In the genomic region with DNA sequence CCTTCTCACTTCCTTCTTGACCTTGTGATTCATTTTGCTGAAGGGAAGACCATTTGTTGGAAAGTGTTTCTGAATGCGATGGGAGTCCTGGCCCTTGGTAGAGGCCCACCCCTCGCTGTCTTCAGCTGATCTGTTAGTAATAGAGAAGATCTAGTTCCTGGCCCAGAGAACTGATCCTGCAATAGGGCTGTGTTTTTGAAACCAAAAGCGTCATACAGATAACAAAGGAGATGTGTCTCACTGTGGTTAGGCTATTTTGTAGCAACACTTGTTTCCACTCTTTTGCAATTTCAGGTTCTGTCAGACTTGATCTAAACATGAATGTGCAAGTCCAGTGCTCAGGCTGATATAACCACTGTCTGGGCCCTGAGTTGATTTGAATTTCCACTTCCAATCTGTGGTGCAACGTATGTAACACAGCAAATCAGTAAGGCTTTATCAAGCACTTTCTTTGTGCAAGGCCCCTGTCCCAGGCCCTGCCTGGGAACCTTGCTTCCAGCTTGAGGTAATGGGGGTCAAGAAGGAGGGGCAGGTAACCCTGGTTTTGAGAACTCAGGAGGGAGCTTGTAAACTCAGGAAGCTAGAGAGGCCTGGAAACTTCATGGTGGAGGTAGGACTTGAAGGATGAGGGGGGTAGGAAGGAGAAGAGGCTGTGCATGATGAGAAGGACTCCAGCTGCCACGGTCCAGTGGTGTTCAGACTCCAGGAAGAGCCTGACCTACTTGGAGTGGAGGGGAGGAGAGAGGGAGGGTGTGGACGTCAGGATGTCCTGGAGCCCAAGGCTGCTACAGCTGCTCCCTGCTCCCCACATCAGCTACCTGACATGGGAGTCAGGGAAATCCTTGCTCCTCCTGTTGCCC, we compare ENCODE assay signal across 8 cellular contexts. TPM values are rescaled to one million over a fixed set of nuclear protein-coding genes. Genes with fewer than 3 reads are reported as not detected.
A peak's percentile ranks its signal among the peaks of the same experiment; 100 is the strongest.
DNase-seq lines count a peak whose midpoint lies in the region; ATAC-seq, FAIRE-seq and TF ChIP-seq lines count a peak whose summit lies in the region.

No MANE protein-coding gene starts in this region.

- H3K4me1 Mint-ChIP-seq in naive thymus-derived CD4-positive, alpha-beta T cell = peaks cover 11 to 44% (median 30%) of the 10 kb centered on the region in 7 donors

- POLR2A ChIA-PET in naive thymus-derived CD4-positive, alpha-beta T cell (lab: Charles Lee) = interaction anchor here (0.5 to 1.6 kb wide), 5 partner anchors 17 to 182 kb away, joined by 3 to 5 read pairs (median 4); a partner anchor contains a TSS
- POLR2A ChIA-PET in A673 (lab: Charles Lee; ENCODE audit: low non-redundant PET) = no interaction called here

- intact Hi-C loops in naive thymus-derived CD4-positive, alpha-beta T cell (cut with micrococcal nuclease) = loop anchor here (1.0 to 5.0 kb wide), 8 partner anchors 10 to 48 kb away; no protein-coding TSS in a partner anchor
- intact Hi-C loops in A673 (cut with micrococcal nuclease; ENCODE audit: unreplicated experiment) = no loop called here

- H3K4me3 Mint-ChIP-seq in naive thymus-derived CD4-positive, alpha-beta T cell = peak overlapping the region in 9 of 10 donors; percentile 50 to 80 (median 67)

- ATAC-seq in GM21526 (IDR thresholded peaks at IDR 0.05; ENCODE audit: low FRiP score, unreplicated experiment) = peak; percentile 54
- peak; percentile 83 for ATAC-seq in naive thymus-derived CD4-positive, alpha-beta T cell

- H3K9me3 ChIP-seq in naive thymus-derived CD4-positive, alpha-beta T cell (ENCODE audit: control insufficient read depth in 2 of 3, low read length in 3 of 3) = no peaks in the 10 kb centered on the region
- H3K9me3 ChIP-seq in A673 (ENCODE audit: low read depth, low read length, poor library complexity, severe bottlenecking) = no peaks in the 10 kb centered on the region

- H3K4me3 ChIP-seq in naive thymus-derived CD4-positive, alpha-beta T cell (ENCODE audit: low read length) = no peak overlapping the region
- no peak overlapping the region for H3K4me3 ChIP-seq in A673 (ENCODE audit: low read depth, low read length, poor library complexity, severe bottlenecking)

- H3K36me3 ChIP-seq in naive thymus-derived CD4-positive, alpha-beta T cell (ENCODE audit: control insufficient read depth in 2 of 3, insufficient read depth in 3 of 3, low read length in 3 of 3) = no peaks in the 10 kb centered on the region
- H3K36me3 ChIP-seq in A673 (ENCODE audit: insufficient read depth, low read length, poor library complexity, severe bottlenecking) = no peaks in the 10 kb centered on the region

- H3K27ac Mint-ChIP-seq in naive thymus-derived CD4-positive, alpha-beta T cell = peak overlapping the region; percentile 86 to 99 (median 91)

- FAIRE-seq in GM12892 (lab: Jason Lieb, UNC) (peak; percentile 96), HTR-8/SVneo (lab: Jason Lieb, UNC) (no peak)

- peak overlapping the region; percentile 61 for H3K27ac ChIP-seq in naive thymus-derived CD4-positive, alpha-beta T cell (ENCODE audit: low read depth, low read length)
- no peak overlapping the region for H3K27ac ChIP-seq in A673 (ENCODE audit: low read depth, low read length, poor library complexity, severe bottlenecking)

- BruUV-seq in A673 (replicated peaks; lab: Mats Ljungman, UMichigan) = no TSS peak

- CTCF ChIA-PET in naive thymus-derived CD4-positive, alpha-beta T cell (lab: Charles Lee) = interaction anchor here (0.6 to 1.3 kb wide), 5 partner anchors 15 to 91 kb away, joined by 3 to 9 read pairs (median 3); no protein-coding TSS in a partner anchor
- CTCF ChIA-PET in A673 (lab: Charles Lee) = no interaction called here

- no peaks in the 10 kb centered on the region for H3K9me3 Mint-ChIP-seq in naive thymus-derived CD4-positive, alpha-beta T cell

- TF ChIP-seq CTCF in A673 (conservative IDR thresholded peaks at IDR 0.05; ENCODE audit: low read depth, low read length) = no peak

- DNase-seq in GM12892 (ENCODE audit: insufficient read length) (no peak), KBM-7 (peak; percentile 18), NCI-H69 (lab: John Stamatoyannopoulos, UW) (no peak), HTR-8/SVneo (ENCODE audit: insufficient read length, low spot score) (no peak), A673 (ENCODE audit: low spot score) (no peak)
- peak; percentile 13 for DNase-seq in activated effector memory CD4-positive, alpha-beta T cell treated with Interleukin-2 at 50 U/mL for 16 hours
- peak in 7 of 9 donors; percentile 22 to 65 (median 44) for DNase-seq in naive thymus-derived CD4-positive, alpha-beta T cell

- peaks cover 23 to 38% of the 10 kb centered on the region in 2 donors for H3K4me1 ChIP-seq in naive thymus-derived CD4-positive, alpha-beta T cell (ENCODE audit: control insufficient read depth in 2 of 2, insufficient read depth in 2 of 2, low read length in 2 of 2)
- no peaks in the 10 kb centered on the region for H3K4me1 ChIP-seq in A673 (ENCODE audit: insufficient read depth, low read length, poor library complexity, severe bottlenecking)

- TF ChIP-seq POLR2A in GM12892 (IDR thresholded peaks at IDR 0.05; ENCODE audit: low read depth, low read length) = no peak

- no peaks in the 10 kb centered on the region for H3K27me3 ChIP-seq in naive thymus-derived CD4-positive, alpha-beta T cell (ENCODE audit: control insufficient read depth in 2 of 2, insufficient read depth in 2 of 2, low read length in 2 of 2)
- no peaks in the 10 kb centered on the region for H3K27me3 ChIP-seq in A673 (replicated peaks; ENCODE audit: insufficient read depth, low read depth, low read length, poor library complexity)

- H3K36me3 Mint-ChIP-seq in naive thymus-derived CD4-positive, alpha-beta T cell = peaks cover 0 to 4% (median 0%) of the 10 kb centered on the region in 5 donors

- in situ Hi-C loops in KBM-7 (cut with MboI; ENCODE audit: low pct_unique_long_range_greater_than_20kb, low sequenced_read_pairs) = no loop called here

- no peaks in the 10 kb centered on the region for H3K27me3 Mint-ChIP-seq in naive thymus-derived CD4-positive, alpha-beta T cell

RNA-seq across cellular contexts. Expression of a gene that starts 42.2 kb away (rescaled TPM):
- polyA plus RNA-seq in GM12892 (2012; ENCODE audit: missing spikeins) = 2,084 TPM
- 100 to 1,000 TPM in 3 of 5 experiments, 10 to 100 TPM in 2; 66.6 to 748 (median 227) TPM for total RNA-seq in naive thymus-derived CD4-positive, alpha-beta T cell
- polyA plus RNA-seq in naive thymus-derived CD4-positive, alpha-beta T cell = 100 to 1,000 TPM in 1 of 2 donors, 10 to 100 TPM in 1; 79.1 to 118 TPM
- 0.32 TPM in 1 of 2 replicates, not detected in the other for total RNA-seq in A673 (2021)

RNA-seq across cellular contexts. Expression of a gene that starts 57.1 kb away (rescaled TPM):
- polyA plus RNA-seq in GM12892 (2012; ENCODE audit: missing spikeins) = 12.5 TPM
- 10 to 100 TPM in 3 of 5 experiments, 1 to 10 TPM in 2; 4.5 to 18.1 (median 14.0) TPM for total RNA-seq in naive thymus-derived CD4-positive, alpha-beta T cell
- 1 to 10 TPM; 4.9 TPM for polyA plus RNA-seq in naive thymus-derived CD4-positive, alpha-beta T cell
- total RNA-seq in A673 (2021) = 40.5 and 42.8 TPM in 2 replicates

Comparison
In these comparisons a context has a peak if more than half of its experiments do, and no peak if none do; other contexts are left out.
1. DNase-seq: peak in KBM-7 (single experiment), activated effector memory CD4-positive, alpha-beta T cell treated with Interleukin-2 at 50 U/mL for 16 hours (single experiment) and naive thymus-derived CD4-positive, alpha-beta T cell (7 of 9); none in GM12892 (single experiment), NCI-H69 (single experiment), HTR-8/SVneo (single experiment) and A673 (single experiment).
2. RNA of a gene that starts 42.2 kb away (total RNA-seq): 66.6 to 748 TPM in naive thymus-derived CD4-positive, alpha-beta T cell; 0.32 TPM in A673; every median in the first group is over 10 times any median in the second.